Comparison of ENCODE assay signal across 9 cellular contexts in genomic region chr6:11460837-11461661, GRCh38.
DNase-seq lines count a peak whose midpoint lies in the region; ATAC-seq and TF ChIP-seq lines count a peak whose summit lies in the region.
"Had no signal": no experiment of that assay in that cellular context is flagged by ENCODE, and none has a peak within 500 bp of the region (broad histone marks: within the 10 kb centered on the region; RNA-seq: fewer than 3 reads in every experiment).

No MANE protein-coding gene starts in this region.

- DNase-seq in AG04449 (ENCODE audit: low read depth, low spot score) (peak; percentile 5), NCI-H526 (lab: John Stamatoyannopoulos, UW) (peak; percentile 84 to 88), vagina (ENCODE audit: extremely low spot score in 2 of 2) (no peak), hepatic stellate cell (ENCODE audit: low spot score) (no peak), DMS153 (lab: John Stamatoyannopoulos, UW) (no peak), mesenchymal stem cell (no peak)

- 90% methylated on average over 7 of the region's 7 CpGs for WGBS in mesenchymal stem cell

- no peak overlapping the region for H3K27ac ChIP-seq in vagina
- H3K27ac ChIP-seq in mesenchymal stem cell (ENCODE audit: low read length, poor library complexity, severe bottlenecking) = no peak overlapping the region
- H3K27ac ChIP-seq: cardiac muscle cell had no signal

- CTCF ChIA-PET in AG04449 (lab: Yijun Ruan, JAX) = interaction anchor here (0.8 to 1.4 kb wide), 2 partner anchors 28 to 316 kb away, joined by 3 read pairs; no protein-coding TSS in a partner anchor

- H2BK120ac ChIP-seq in mesenchymal stem cell (ENCODE audit: low read depth, low read length) = no peak overlapping the region

- H3K79me1 ChIP-seq in mesenchymal stem cell (replicated peaks; ENCODE audit: low read length, poor library complexity, severe bottlenecking) = no peaks in the 10 kb centered on the region

- no peaks in the 10 kb centered on the region for H3K27me3 ChIP-seq in vagina
- H3K27me3 ChIP-seq in mesenchymal stem cell (ENCODE audit: control insufficient read depth in 1 of 2, insufficient read depth in 1 of 2, low read length in 2 of 2) = no peaks in the 10 kb centered on the region
- H3K27me3 ChIP-seq: cardiac muscle cell had no signal

- H2BK5ac ChIP-seq in mesenchymal stem cell (ENCODE audit: low read depth, low read length, poor library complexity, severe bottlenecking) = no peak overlapping the region

- no peak overlapping the region for H2AFZ ChIP-seq in mesenchymal stem cell (ENCODE audit: low read depth, low read length)

- H4K8ac ChIP-seq in mesenchymal stem cell (ENCODE audit: low read length) = no peak overlapping the region

- ATAC-seq in GM18868 (IDR thresholded peaks at IDR 0.05; ENCODE audit: unreplicated experiment) (peak; percentile 69), HG02852 (IDR thresholded peaks at IDR 0.05; ENCODE audit: unreplicated experiment) (peak; percentile 71)

- H2AK5ac ChIP-seq in mesenchymal stem cell (ENCODE audit: low read length, severe bottlenecking) = no peak overlapping the region

- H3K4me1 ChIP-seq in vagina = no peaks in the 10 kb centered on the region
- peaks cover 1% of the 10 kb centered on the region for H3K4me1 ChIP-seq in mesenchymal stem cell (ENCODE audit: control insufficient read depth, insufficient read depth, low read depth, low read length)

- no peak overlapping the region for H4K91ac ChIP-seq in mesenchymal stem cell (ENCODE audit: low read length)

- TF ChIP-seq POLR2A in vagina (IDR thresholded peaks at IDR 0.05) = no peak

- H3K9me3 ChIP-seq in vagina (no peaks in the 10 kb centered on the region), mesenchymal stem cell (ENCODE audit: control insufficient read depth, low read length) (no peaks in the 10 kb centered on the region)

- TF ChIP-seq CTCF in AG04449 (IDR thresholded peaks at IDR 0.05; ENCODE audit: insufficient read depth, low read length, missing control alignments) (no peak), vagina (IDR thresholded peaks at IDR 0.05) (no peak)

- H3K4me3 ChIP-seq in AG04449 (ENCODE audit: low read depth, low read length) = no peak overlapping the region
- H3K4me3 ChIP-seq in vagina = no peak overlapping the region
- H3K4me3 ChIP-seq in mesenchymal stem cell (ENCODE audit: insufficient read depth in 1 of 2, low read depth in 1 of 2, low read length in 2 of 2) = no peak overlapping the region
- H3K4me3 ChIP-seq: cardiac muscle cell had no signal

- H2BK12ac ChIP-seq in mesenchymal stem cell (ENCODE audit: low read length in 2 of 2) = no peak overlapping the region

- H3K14ac ChIP-seq in mesenchymal stem cell (ENCODE audit: low read length in 2 of 2) = no peak overlapping the region

- no peak overlapping the region for H3K9ac ChIP-seq in mesenchymal stem cell (ENCODE audit: low read length)

- no peak overlapping the region for H3K18ac ChIP-seq in mesenchymal stem cell (ENCODE audit: low read depth in 1 of 2, low read length in 2 of 2)

- H2BK15ac ChIP-seq in mesenchymal stem cell (ENCODE audit: low read depth, poor library complexity, severe bottlenecking) = no peak overlapping the region

- no peak overlapping the region for H3K23ac ChIP-seq in mesenchymal stem cell (ENCODE audit: low read length in 2 of 2)

- no peak overlapping the region for H3K4me2 ChIP-seq in mesenchymal stem cell (ENCODE audit: low read length, poor library complexity, severe bottlenecking)

- H3K4ac ChIP-seq in mesenchymal stem cell (ENCODE audit: low read depth in 1 of 2, low read length in 2 of 2) = no peak overlapping the region

- POLR2A ChIA-PET in AG04449 (lab: Yijun Ruan, JAX) = no interaction called here

- intact Hi-C loops in vagina (cut with DNase I) = no loop called here

- H3K36me3 ChIP-seq in vagina (no peaks in the 10 kb centered on the region), mesenchymal stem cell (ENCODE audit: control insufficient read depth in 1 of 2, insufficient read depth in 2 of 2, low read depth in 1 of 2, low read length in 2 of 2) (no peaks in the 10 kb centered on the region)
- H3K36me3 ChIP-seq: cardiac muscle cell had no signal

Comparison
In these comparisons a context has a peak if more than half of its experiments do, and no peak if none do; other contexts are left out.
1. DNase-seq: peak in AG04449 (single experiment) and NCI-H526 (2 of 2); none in vagina (0 of 2), hepatic stellate cell (single experiment), DMS153 (single experiment) and mesenchymal stem cell (single experiment).